In the genomic region with DNA sequence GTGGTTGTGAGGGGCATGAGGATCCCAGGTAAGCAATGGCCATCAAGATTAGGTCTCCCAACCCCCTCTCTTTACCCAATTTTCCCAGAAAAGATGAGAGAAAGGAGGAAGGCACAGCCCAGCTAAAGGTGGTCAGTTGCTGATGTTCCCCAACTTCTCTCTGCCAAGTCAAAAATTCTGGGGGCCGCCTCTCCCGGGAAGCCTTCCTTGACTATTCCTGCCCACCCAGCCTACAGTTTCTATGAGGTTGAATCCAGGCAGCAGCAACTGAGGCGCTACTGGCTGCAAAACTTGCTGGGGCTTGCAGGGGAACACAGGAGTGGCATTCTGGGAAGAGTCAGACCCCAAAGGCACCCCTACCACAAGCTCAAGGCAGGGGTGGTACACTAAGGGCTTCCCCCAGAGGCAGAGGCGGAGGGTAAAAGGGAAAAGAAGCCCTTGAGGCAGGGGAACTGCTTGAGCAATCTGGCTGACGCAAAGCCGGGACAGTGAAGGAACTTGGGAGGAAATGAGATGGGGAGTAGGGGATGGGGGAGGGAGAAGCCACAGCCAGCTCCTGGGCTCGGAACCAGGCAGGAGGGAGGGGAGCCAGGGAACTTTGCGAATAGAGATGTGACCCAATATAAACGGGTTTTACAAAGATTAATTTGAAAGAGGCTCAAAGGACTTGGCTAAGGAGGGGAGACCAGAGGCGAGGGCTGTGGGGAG, we compare ENCODE assay signal across 10 cellular contexts. TPM values are rescaled to one million over a fixed set of nuclear protein-coding genes. Genes with fewer than 3 reads are reported as not detected.
DNase-seq lines count a peak whose midpoint lies in the region; FAIRE-seq and TF ChIP-seq lines count a peak whose summit lies in the region.
"Had no signal": no experiment of that assay in that cellular context is flagged by ENCODE, and none has a peak within 500 bp of the region (broad histone marks: within the 10 kb centered on the region; RNA-seq: fewer than 3 reads in every experiment).

No MANE protein-coding gene starts in this region.

- no peaks in the 10 kb centered on the region for H3K9me3 ChIP-seq in endothelial cell of umbilical vein (replicated peaks; ENCODE audit: control insufficient read depth, insufficient read depth, low read length)
- H3K9me3 ChIP-seq in mesodermal cell (ENCODE audit: control insufficient read depth, low read length): peaks cover 3% of the 10 kb centered on the region
- H3K9me3 ChIP-seq in vagina: no peaks in the 10 kb centered on the region

- dilution Hi-C loops in endothelial cell of umbilical vein (cut with MboI; ENCODE audit: extremely low pct_ligation_motif_present, low sequenced_read_pairs): no loop called here

- 65 to 68% methylated on average over 9 to 10 of the region's 10 CpGs for WGBS in mesodermal cell (ENCODE audit: insufficient coverage in 2 of 2), 2 experiments

- no peaks in the 10 kb centered on the region for H4K20me1 ChIP-seq in endothelial cell of umbilical vein (replicated peaks; ENCODE audit: control insufficient read depth, extremely low read depth, insufficient read depth, low read length)

- H3K27ac ChIP-seq in endothelial cell of umbilical vein (ENCODE audit: insufficient read depth, low read depth, low read length) (no peak overlapping the region), mesodermal cell (ENCODE audit: low read depth, low read length, severe bottlenecking) (peak overlapping the region; percentile 45), vagina (peak overlapping the region; percentile 71)

- intact Hi-C loops in endothelial cell of umbilical vein (cut with micrococcal nuclease) (no loop called here), vagina (cut with DNase I) (no loop called here)

- BruUV-seq in endothelial cell of umbilical vein (replicated peaks; lab: Mats Ljungman, UMichigan): no TSS peak

- H3K27me3 ChIP-seq in endothelial cell of umbilical vein (ENCODE audit: control insufficient read depth in 2 of 2, insufficient read depth in 2 of 2, low read length in 2 of 2) (no peaks in the 10 kb centered on the region), vagina (no peaks in the 10 kb centered on the region), H7 (ENCODE audit: control insufficient read depth, insufficient read depth, low read length) (no peaks in the 10 kb centered on the region)

- H3K4me2 ChIP-seq in endothelial cell of umbilical vein (ENCODE audit: insufficient read depth, low read length): no peak overlapping the region

- no peak overlapping the region for H2AFZ ChIP-seq in endothelial cell of umbilical vein (ENCODE audit: low read depth, low read length)

- TF ChIP-seq CTCF in endothelial cell of umbilical vein (IDR thresholded peaks at IDR 0.05; ENCODE audit: extremely low read depth in 1 of 2, insufficient read depth in 1 of 2, low read depth in 1 of 2, low read length in 2 of 2) (no peak), vagina (IDR thresholded peaks at IDR 0.05) (no peak)

- peaks cover 3% of the 10 kb centered on the region for H3K4me1 ChIP-seq in endothelial cell of umbilical vein (ENCODE audit: control insufficient read depth, extremely low read depth, insufficient read depth, low read length)
- peaks cover 15% of the 10 kb centered on the region for H3K4me1 ChIP-seq in mesodermal cell (ENCODE audit: control insufficient read depth, insufficient read depth, low read length, poor library complexity, severe bottlenecking)
- H3K4me1 ChIP-seq in vagina: peaks cover 28% of the 10 kb centered on the region

- CTCF ChIA-PET in endothelial cell of umbilical vein (lab: Charles Lee): interaction anchor here (0.9 to 1.3 kb wide), 2 partner anchors 11 to 52 kb away, joined by 3 read pairs; no protein-coding TSS in a partner anchor

- FAIRE-seq in endothelial cell of umbilical vein (lab: Jason Lieb, UNC): no peak
- FAIRE-seq: A204.1 had no signal

- no peak for TF ChIP-seq POLR2A in endothelial cell of umbilical vein (IDR thresholded peaks at IDR 0.05; ENCODE audit: low read depth, low read length)
- no peak for TF ChIP-seq POLR2A in vagina (IDR thresholded peaks at IDR 0.05)

- H3K36me3 ChIP-seq in endothelial cell of umbilical vein (ENCODE audit: control insufficient read depth in 2 of 2, extremely low read depth in 1 of 2, insufficient read depth in 2 of 2, low read length in 2 of 2) (peaks cover 0 to 6% of the 10 kb centered on the region in 2 experiments), mesodermal cell (ENCODE audit: control insufficient read depth, insufficient read depth, low read length) (peaks cover 43% of the 10 kb centered on the region), vagina (peaks cover 0 to 19% of the 10 kb centered on the region in 2 donors), H7 (replicated peaks; ENCODE audit: control insufficient read depth, insufficient read depth, low read length) (no peaks in the 10 kb centered on the region; the same call in 1 of the 2 replicates)

- DNase-seq in SIG-M5 treated with dmso at 0.1 percent for 504 hours (lab: John Stamatoyannopoulos, UW; ENCODE audit: unreplicated experiment): peak; percentile 34
- no peak for DNase-seq in SIG-M5 (lab: John Stamatoyannopoulos, UW)
- peak; percentile 29 for DNase-seq in endothelial cell of umbilical vein (ENCODE audit: low read depth, low spot score)
- no peak for DNase-seq in vagina (ENCODE audit: extremely low spot score in 2 of 2)
- no peak for DNase-seq in GM19238 (ENCODE audit: insufficient read length, low spot score)
- no peak for DNase-seq in H7
- DNase-seq in NCI-H2029 (lab: John Stamatoyannopoulos, UW): no peak
- DNase-seq: T-helper 1 cell had no signal

- POLR2A ChIA-PET in endothelial cell of umbilical vein (lab: Charles Lee): no interaction called here

- H3K4me3 ChIP-seq in endothelial cell of umbilical vein (replicated peaks in 1 of 3; ENCODE audit: insufficient read depth in 1 of 3, low read depth in 1 of 3, low read length in 3 of 3) (no peak overlapping the region), mesodermal cell (ENCODE audit: extremely low read depth, insufficient read depth, low read length, poor library complexity, severe bottlenecking) (no peak overlapping the region), vagina (no peak overlapping the region), H7 (ENCODE audit: insufficient read depth, low read depth, low read length) (no peak overlapping the region)

- H3K9ac ChIP-seq in endothelial cell of umbilical vein (replicated peaks; ENCODE audit: extremely low read depth, insufficient read depth, low read length): no peak overlapping the region

- no peaks in the 10 kb centered on the region for H3K79me2 ChIP-seq in endothelial cell of umbilical vein (ENCODE audit: control insufficient read depth, insufficient read depth, low read length)

- H3K9me1 ChIP-seq in endothelial cell of umbilical vein (replicated peaks; ENCODE audit: control insufficient read depth, extremely low read depth, insufficient read depth, low read length): no peaks in the 10 kb centered on the region

TF ChIP-seq in endothelial cell of umbilical vein, 7 proteins besides CTCF, POLR2A, EP300 and RAD21:
- TF ChIP-seq, protein P1, sequence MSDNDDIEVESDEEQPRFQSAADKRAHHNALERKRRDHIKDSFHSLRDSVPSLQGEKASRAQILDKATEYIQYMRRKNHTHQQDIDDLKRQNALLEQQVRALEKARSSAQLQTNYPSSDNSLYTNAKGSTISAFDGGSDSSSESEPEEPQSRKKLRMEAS (IDR thresholded peaks at IDR 0.05; ENCODE audit: insufficient read depth, insufficient read length): no peak
- TF ChIP-seq GATA2 (IDR thresholded peaks at IDR 0.05; ENCODE audit: insufficient read depth, insufficient read length, low read depth, low read length) (no peak), FOS (IDR thresholded peaks at IDR 0.05; ENCODE audit: borderline replicate concordance, insufficient read depth, low read length) (no peak), JUN (IDR thresholded peaks at IDR 0.05; ENCODE audit: borderline replicate concordance, insufficient read depth, insufficient read length, low read depth) (no peak), POLR2AphosphoS5 (IDR thresholded peaks at IDR 0.05; ENCODE audit: insufficient read depth, low read depth, low read length) (no peak), EZH2 (IDR thresholded peaks at IDR 0.05; ENCODE audit: borderline replicate concordance, low read depth, low read length, severe bottlenecking) (no peak)
TF ChIP-seq in endothelial cell of umbilical vein: peak in this region for 0.

RNA-seq across cellular contexts. Expression of a gene that starts 31.2 kb away (rescaled TPM):
- total RNA-seq in endothelial cell of umbilical vein: 20.8 and 25.9 TPM in 2 replicates
- polyA plus RNA-seq in endothelial cell of umbilical vein: 7.0 and 7.1 TPM in 2 replicates
- 6.8 and 8.2 TPM in 2 replicates for polyA plus RNA-seq in endothelial cell of umbilical vein (2011; cell fraction: cytosol; rRNA removed)
- polyA plus RNA-seq in endothelial cell of umbilical vein (2011; cell fraction: nucleus; rRNA removed): 3.8 and 6.1 TPM in 2 replicates
- polyA plus RNA-seq in endothelial cell of umbilical vein (2012): 32.5 and 36.4 TPM in 2 replicates
- 11.0 and 13.1 TPM in 2 replicates for polyA minus RNA-seq in endothelial cell of umbilical vein
- 7.0 TPM for polyA minus RNA-seq in endothelial cell of umbilical vein (2011; cell fraction: cytosol; rRNA and poly(A)+ RNA removed)
- polyA minus RNA-seq in endothelial cell of umbilical vein (2011; cell fraction: nucleus; rRNA and poly(A)+ RNA removed): 3.8 and 4.6 TPM in 2 replicates
- polyA plus RNA-seq in mesodermal cell (2013, experiment 1 of 2): 80.5 TPM
- 64.9 TPM for polyA plus RNA-seq in mesodermal cell (2013, experiment 2 of 2)
- 20.1 TPM for total RNA-seq in vagina
- total RNA-seq in H7 (2014; rRNA removed; shearing (Covaris generic)): 38.0 and 44.2 TPM in 2 replicates

Comparison
In these comparisons a context has a peak if more than half of its experiments do, and no peak if none do; other contexts are left out.
1. DNase-seq: peak in SIG-M5 treated with dmso at 0.1 percent for 504 hours (single experiment) and endothelial cell of umbilical vein (single experiment); none in SIG-M5 (single experiment), vagina (0 of 2), GM19238 (single experiment), H7 (single experiment) and NCI-H2029 (single experiment).